Comparison of ENCODE assay signal across 8 cellular contexts in the genomic region with DNA sequence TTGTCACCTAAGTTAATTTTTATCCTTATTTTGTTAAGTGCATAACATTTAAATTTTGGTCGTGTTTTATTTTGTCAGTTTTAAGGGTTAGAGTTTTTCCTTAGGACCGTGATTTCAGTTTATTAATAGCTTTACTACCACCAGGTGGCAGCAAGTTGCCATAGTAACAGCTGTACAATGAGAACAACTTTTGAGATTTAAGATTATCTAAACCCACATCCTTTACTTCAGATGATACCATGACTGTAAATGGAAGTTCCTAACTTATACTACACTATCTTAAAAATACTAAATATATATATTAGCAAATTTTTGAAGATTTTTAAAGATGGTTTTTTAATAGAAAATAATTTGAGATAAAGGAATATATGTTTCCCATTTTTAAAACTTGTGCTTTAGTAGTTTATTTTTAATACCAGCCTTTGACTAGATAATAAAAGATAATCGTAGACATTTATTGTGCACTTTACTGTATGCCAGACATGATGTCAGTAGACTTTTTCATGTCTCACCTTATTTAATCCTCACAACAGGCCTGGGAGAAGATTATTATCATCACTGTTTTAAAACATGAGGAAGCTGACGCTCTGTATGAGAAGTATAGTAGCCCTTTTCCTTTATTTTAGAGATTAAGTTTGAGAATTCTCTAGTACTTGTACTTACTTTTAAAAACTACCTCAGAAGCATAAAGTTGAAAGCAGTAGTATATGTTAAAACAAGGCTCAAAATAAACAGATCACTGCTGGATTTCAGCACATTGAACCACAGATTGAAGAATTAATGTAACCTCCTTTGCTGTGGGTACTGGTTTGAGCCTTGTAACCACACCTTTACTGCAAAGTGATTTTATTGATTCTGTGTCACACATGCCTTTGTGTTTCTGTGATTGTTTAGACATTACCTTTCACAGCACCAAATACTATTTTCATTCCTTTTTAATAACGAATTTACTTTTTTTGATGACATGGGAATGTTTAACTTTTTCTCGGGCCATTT.
DNase-seq lines count a peak whose midpoint lies in the region; ATAC-seq and TF ChIP-seq lines count a peak whose summit lies in the region.

No MANE protein-coding gene starts in this region.

- no peak overlapping the region for H3K4me3 ChIP-seq in astrocyte of the cerebellum (ENCODE audit: low read depth, low read length)

- ATAC-seq in GM18511 (IDR thresholded peaks at IDR 0.05; ENCODE audit: unreplicated experiment) (peak; percentile 71), HG03196 (IDR thresholded peaks at IDR 0.05; ENCODE audit: unreplicated experiment) (peak; percentile 66)

- in situ Hi-C loops in astrocyte of the cerebellum (cut with HindIII; ENCODE audit: low sequenced_read_pairs) = no loop called here

- peak; percentile 40 for TF ChIP-seq CTCF in astrocyte of the cerebellum (IDR thresholded peaks at IDR 0.05; ENCODE audit: low read depth, low read length, missing control alignments)

- DNase-seq in AML-193 (lab: John Stamatoyannopoulos, UW) (peak; percentile 59), SHP77 treated with DMSO at 0.1 percent for 48 hours (lab: John Stamatoyannopoulos, UW) (peak; percentile 11), astrocyte of the cerebellum (ENCODE audit: low read depth) (peak; percentile 33), iPS-NIHi7 (ENCODE audit: extremely low spot score) (peak; percentile 21), retina (no peak)
- peak; percentile 12 to 21 for DNase-seq in stimulated activated CD4-positive, alpha-beta T cell treated with anti-CD3 and anti-CD28 coated beads, Interleukin-4, amount 100 ng/mL, for 48 hours (ENCODE audit: low read depth in 2 of 2)
